In the genomic region with DNA sequence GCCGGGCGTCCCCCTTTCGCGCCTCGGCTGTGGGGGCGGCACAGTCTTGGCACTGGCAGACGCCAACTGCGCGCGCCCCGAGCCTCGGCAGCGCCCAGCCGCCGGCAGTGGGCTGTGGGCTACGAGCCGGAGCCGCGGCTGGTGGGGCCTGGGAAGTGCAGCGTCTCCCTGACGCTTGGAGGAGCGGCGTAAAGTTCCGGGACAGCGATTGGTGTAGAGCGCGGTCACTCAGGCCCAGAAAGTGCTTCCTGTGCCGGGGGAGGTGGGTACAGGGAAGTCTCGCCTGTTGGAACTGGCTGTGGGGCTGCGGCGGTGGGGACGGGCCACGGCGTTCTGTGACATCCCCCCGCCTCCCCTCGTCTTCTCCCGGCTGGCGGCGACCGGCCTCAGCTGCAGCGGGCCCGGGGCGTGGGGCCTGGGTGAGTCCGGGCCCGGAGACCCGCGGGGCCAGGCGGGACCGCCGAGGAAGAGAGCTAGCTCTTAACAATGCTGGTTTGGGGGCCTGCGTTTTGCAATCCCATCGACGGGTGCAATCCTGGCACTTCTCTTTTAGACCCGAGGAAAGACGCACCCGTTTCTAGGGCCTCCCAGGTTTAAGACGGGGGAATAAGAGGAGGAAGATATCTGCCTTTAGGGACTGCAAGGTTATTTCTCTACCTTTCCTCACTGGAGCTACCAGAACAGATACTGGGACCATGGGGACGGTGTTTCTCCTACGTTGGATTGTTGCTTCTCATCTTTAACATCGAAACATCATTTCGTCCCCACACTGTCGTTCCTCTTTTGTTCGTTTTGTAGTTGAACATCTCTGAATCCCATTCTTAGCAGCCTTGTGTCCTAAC, we compare ENCODE assay signal across 1 cellular context.
TF ChIP-seq lines count a peak whose summit lies in the region.

TSS of gene RWDD4 (minus strand) at position 157 of the 842 bp plus-strand sequence. CDS start 233 bp downstream, outside the sequence.
TSS of gene TRAPPC11 (plus strand) at position 265 of the 842 bp plus-strand sequence. CDS start 4,575 bp downstream, outside the sequence.

TF ChIP-seq in K562, 482 proteins besides CTCF, POLR2A, EP300 and RAD21 (continued from another document and continues in another):
- no peak for TF ChIP-seq ZNF280A (IDR thresholded peaks at IDR 0.05; ENCODE audit: low read depth, partially characterized antibody)
- peak; percentile 87; the same call in 1 of the 2 replicates for TF ChIP-seq PHF8 (IDR thresholded peaks at IDR 0.05; ENCODE audit: borderline replicate concordance, low read length)
- peak; percentile 42 for TF ChIP-seq CCNT2 (IDR thresholded peaks at IDR 0.05; ENCODE audit: borderline replicate concordance, extremely low read depth, insufficient read length, low read depth, low read length)
- TF ChIP-seq CHAMP1 (IDR thresholded peaks at IDR 0.05) = no peak
- no peak for TF ChIP-seq ZFP1 (CRISPR knock-in tag; IDR thresholded peaks at IDR 0.05)
- TF ChIP-seq TCFL5 (CRISPR knock-in tag; conservative IDR thresholded peaks at IDR 0.05) = no peak
- TF ChIP-seq PHB2 (IDR thresholded peaks at IDR 0.05; ENCODE audit: low read depth) = no peak
- TF ChIP-seq, protein P1, sequence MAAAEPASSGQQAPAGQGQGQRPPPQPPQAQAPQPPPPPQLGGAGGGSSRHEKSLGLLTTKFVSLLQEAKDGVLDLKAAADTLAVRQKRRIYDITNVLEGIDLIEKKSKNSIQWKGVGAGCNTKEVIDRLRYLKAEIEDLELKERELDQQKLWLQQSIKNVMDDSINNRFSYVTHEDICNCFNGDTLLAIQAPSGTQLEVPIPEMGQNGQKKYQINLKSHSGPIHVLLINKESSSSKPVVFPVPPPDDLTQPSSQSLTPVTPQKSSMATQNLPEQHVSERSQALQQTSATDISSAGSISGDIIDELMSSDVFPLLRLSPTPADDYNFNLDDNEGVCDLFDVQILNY (CRISPR knock-in tag; IDR thresholded peaks at IDR 0.05) = no peak
- no peak for TF ChIP-seq MCM5 (IDR thresholded peaks at IDR 0.05; ENCODE audit: low read depth)
- no peak for TF ChIP-seq BRD9 (IDR thresholded peaks at IDR 0.05; ENCODE audit: low read depth, partially characterized antibody)
- TF ChIP-seq, protein P2, sequence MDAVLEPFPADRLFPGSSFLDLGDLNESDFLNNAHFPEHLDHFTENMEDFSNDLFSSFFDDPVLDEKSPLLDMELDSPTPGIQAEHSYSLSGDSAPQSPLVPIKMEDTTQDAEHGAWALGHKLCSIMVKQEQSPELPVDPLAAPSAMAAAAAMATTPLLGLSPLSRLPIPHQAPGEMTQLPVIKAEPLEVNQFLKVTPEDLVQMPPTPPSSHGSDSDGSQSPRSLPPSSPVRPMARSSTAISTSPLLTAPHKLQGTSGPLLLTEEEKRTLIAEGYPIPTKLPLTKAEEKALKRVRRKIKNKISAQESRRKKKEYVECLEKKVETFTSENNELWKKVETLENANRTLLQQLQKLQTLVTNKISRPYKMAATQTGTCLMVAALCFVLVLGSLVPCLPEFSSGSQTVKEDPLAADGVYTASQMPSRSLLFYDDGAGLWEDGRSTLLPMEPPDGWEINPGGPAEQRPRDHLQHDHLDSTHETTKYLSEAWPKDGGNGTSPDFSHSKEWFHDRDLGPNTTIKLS (IDR thresholded peaks at IDR 0.05; ENCODE audit: borderline replicate concordance, low read depth) = no peak
- peak; percentile 70 for TF ChIP-seq NCOA6 (IDR thresholded peaks at IDR 0.05)
- no peak for TF ChIP-seq NCOA4 (IDR thresholded peaks at IDR 0.05; ENCODE audit: partially characterized antibody)
- TF ChIP-seq CHD4 (IDR thresholded peaks at IDR 0.05; ENCODE audit: insufficient read depth, insufficient replicate concordance, low read depth, low read length, poor library complexity, severe bottlenecking) = no peak
- TF ChIP-seq CBX2 (IDR thresholded peaks at IDR 0.05; ENCODE audit: insufficient read depth, low read length, poor library complexity, severe bottlenecking) = no peak
- no peak for TF ChIP-seq PCBP2 (IDR thresholded peaks at IDR 0.05; ENCODE audit: low read depth, low read length, poor library complexity, severe bottlenecking)
- TF ChIP-seq ZNF184 (CRISPR knock-in tag; IDR thresholded peaks at IDR 0.05) = no peak
- no peak for TF ChIP-seq DLX4 (CRISPR knock-in tag; IDR thresholded peaks at IDR 0.05)
- TF ChIP-seq ZNF780A (CRISPR knock-in tag; IDR thresholded peaks at IDR 0.05) = no peak
- no peak for TF ChIP-seq PHF21A (IDR thresholded peaks at IDR 0.05; ENCODE audit: borderline replicate concordance, low read depth)
- TF ChIP-seq SNRNP70 (optimal IDR thresholded peaks at IDR 0.05; ENCODE audit: low read depth, low read length) = no peak
- no peak for TF ChIP-seq BCLAF1 (IDR thresholded peaks at IDR 0.05; ENCODE audit: borderline replicate concordance in 1 of 2, control insufficient read depth in 1 of 2, low read depth in 2 of 2, low read length in 1 of 2)
- TF ChIP-seq, protein P3, sequence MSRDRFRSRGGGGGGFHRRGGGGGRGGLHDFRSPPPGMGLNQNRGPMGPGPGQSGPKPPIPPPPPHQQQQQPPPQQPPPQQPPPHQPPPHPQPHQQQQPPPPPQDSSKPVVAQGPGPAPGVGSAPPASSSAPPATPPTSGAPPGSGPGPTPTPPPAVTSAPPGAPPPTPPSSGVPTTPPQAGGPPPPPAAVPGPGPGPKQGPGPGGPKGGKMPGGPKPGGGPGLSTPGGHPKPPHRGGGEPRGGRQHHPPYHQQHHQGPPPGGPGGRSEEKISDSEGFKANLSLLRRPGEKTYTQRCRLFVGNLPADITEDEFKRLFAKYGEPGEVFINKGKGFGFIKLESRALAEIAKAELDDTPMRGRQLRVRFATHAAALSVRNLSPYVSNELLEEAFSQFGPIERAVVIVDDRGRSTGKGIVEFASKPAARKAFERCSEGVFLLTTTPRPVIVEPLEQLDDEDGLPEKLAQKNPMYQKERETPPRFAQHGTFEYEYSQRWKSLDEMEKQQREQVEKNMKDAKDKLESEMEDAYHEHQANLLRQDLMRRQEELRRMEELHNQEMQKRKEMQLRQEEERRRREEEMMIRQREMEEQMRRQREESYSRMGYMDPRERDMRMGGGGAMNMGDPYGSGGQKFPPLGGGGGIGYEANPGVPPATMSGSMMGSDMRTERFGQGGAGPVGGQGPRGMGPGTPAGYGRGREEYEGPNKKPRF (IDR thresholded peaks at IDR 0.05; ENCODE audit: low read depth, low read length) = no peak
- no peak for TF ChIP-seq KLF6 (CRISPR knock-in tag; IDR thresholded peaks at IDR 0.05; ENCODE audit: borderline replicate concordance)
- TF ChIP-seq ZNF124 (CRISPR knock-in tag; IDR thresholded peaks at IDR 0.05) = no peak
- TF ChIP-seq, protein P4, sequence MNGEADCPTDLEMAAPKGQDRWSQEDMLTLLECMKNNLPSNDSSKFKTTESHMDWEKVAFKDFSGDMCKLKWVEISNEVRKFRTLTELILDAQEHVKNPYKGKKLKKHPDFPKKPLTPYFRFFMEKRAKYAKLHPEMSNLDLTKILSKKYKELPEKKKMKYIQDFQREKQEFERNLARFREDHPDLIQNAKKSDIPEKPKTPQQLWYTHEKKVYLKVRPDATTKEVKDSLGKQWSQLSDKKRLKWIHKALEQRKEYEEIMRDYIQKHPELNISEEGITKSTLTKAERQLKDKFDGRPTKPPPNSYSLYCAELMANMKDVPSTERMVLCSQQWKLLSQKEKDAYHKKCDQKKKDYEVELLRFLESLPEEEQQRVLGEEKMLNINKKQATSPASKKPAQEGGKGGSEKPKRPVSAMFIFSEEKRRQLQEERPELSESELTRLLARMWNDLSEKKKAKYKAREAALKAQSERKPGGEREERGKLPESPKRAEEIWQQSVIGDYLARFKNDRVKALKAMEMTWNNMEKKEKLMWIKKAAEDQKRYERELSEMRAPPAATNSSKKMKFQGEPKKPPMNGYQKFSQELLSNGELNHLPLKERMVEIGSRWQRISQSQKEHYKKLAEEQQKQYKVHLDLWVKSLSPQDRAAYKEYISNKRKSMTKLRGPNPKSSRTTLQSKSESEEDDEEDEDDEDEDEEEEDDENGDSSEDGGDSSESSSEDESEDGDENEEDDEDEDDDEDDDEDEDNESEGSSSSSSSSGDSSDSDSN (IDR thresholded peaks at IDR 0.05; ENCODE audit: borderline replicate concordance in 1 of 2, low read depth in 2 of 2, low read length in 2 of 2) = 0 out of 4 replicates have a peak, but pooled peaks have one; percentile 41 to 61
- TF ChIP-seq ADNP (tag; IDR thresholded peaks at IDR 0.05) = no peak
- no peak for TF ChIP-seq ZNF217 (CRISPR knock-in tag; IDR thresholded peaks at IDR 0.05)
- TF ChIP-seq EZH2 (IDR thresholded peaks at IDR 0.05; ENCODE audit: borderline replicate concordance, low read depth, low read length) = no peak
- TF ChIP-seq ZNF695 (CRISPR knock-in tag; IDR thresholded peaks at IDR 0.05) = no peak
- TF ChIP-seq, protein P5, sequence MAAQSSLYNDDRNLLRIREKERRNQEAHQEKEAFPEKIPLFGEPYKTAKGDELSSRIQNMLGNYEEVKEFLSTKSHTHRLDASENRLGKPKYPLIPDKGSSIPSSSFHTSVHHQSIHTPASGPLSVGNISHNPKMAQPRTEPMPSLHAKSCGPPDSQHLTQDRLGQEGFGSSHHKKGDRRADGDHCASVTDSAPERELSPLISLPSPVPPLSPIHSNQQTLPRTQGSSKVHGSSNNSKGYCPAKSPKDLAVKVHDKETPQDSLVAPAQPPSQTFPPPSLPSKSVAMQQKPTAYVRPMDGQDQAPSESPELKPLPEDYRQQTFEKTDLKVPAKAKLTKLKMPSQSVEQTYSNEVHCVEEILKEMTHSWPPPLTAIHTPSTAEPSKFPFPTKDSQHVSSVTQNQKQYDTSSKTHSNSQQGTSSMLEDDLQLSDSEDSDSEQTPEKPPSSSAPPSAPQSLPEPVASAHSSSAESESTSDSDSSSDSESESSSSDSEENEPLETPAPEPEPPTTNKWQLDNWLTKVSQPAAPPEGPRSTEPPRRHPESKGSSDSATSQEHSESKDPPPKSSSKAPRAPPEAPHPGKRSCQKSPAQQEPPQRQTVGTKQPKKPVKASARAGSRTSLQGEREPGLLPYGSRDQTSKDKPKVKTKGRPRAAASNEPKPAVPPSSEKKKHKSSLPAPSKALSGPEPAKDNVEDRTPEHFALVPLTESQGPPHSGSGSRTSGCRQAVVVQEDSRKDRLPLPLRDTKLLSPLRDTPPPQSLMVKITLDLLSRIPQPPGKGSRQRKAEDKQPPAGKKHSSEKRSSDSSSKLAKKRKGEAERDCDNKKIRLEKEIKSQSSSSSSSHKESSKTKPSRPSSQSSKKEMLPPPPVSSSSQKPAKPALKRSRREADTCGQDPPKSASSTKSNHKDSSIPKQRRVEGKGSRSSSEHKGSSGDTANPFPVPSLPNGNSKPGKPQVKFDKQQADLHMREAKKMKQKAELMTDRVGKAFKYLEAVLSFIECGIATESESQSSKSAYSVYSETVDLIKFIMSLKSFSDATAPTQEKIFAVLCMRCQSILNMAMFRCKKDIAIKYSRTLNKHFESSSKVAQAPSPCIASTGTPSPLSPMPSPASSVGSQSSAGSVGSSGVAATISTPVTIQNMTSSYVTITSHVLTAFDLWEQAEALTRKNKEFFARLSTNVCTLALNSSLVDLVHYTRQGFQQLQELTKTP (IDR thresholded peaks at IDR 0.05; ENCODE audit: low read depth in 1 of 2, partially characterized antibody in 2 of 2) = no peak
- TF ChIP-seq BCL6 (CRISPR knock-in tag; IDR thresholded peaks at IDR 0.05) = no peak
- peak in 1 of 2 experiments; percentile 52; a peak in 1 of 4 replicates for TF ChIP-seq HDAC1 (IDR thresholded peaks at IDR 0.05)
- TF ChIP-seq GTF2E2 (tag; IDR thresholded peaks at IDR 0.05) = 0 out of 2 replicates have a peak, but pooled peaks have one; percentile 20
- TF ChIP-seq ZFP30 (CRISPR knock-in tag; IDR thresholded peaks at IDR 0.05; ENCODE audit: borderline replicate concordance) = no peak
